ENCODE assay signal across 29 cellular contexts in the genomic region with DNA sequence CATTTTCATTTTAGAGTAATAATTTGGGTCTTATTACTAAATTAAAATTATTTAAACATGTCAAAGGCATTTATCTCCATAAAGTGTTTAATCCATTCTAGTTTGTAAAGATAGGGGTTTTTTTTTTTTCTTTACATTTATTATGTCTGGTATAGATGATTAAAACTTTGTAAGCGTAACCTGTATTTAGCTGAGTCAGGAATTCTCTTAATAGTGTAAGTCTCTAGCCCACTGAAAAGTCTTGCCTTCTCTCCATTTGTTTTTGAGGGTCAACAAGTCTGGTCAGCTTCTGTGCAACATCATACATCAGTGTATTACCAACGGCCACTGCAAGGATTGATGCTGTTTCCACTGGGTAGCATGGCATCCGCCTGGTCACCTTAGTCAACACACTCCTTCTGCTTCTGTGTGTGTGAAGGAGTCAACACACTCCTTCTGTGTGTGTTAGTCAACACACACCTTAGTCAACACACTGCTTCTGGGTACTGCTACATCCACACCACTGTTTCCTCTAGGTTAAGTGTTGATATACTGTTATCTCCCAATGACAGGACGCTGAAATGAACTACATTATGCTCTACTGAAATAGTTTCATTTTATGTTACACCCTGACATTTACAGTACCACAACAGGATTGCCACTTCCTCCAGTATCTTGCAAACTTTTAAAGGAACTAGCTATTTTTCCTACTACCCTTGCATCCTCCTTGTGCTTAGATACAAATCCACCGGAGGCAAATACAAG. TPM values are rescaled to one million over a fixed set of nuclear protein-coding genes. Genes with fewer than 3 reads are reported as not detected.
DNase-seq lines count a peak whose midpoint lies in the region; FAIRE-seq and TF ChIP-seq lines count a peak whose summit lies in the region.
"Had no signal": no experiment of that assay in that cellular context is flagged by ENCODE, and none has a peak within 500 bp of the region (broad histone marks: within the 10 kb centered on the region; RNA-seq: fewer than 3 reads in every experiment).

No MANE protein-coding gene starts in this region.

- H3K27me3 Mint-ChIP-seq in activated T-cell treated with anti-CD3 and anti-CD28 coated beads, Interleukin-2, amount 50 U/mL, for 24 hours = no peaks in the 10 kb centered on the region
- no peaks in the 10 kb centered on the region for H3K27me3 Mint-ChIP-seq in activated CD4-positive, alpha-beta memory T cell treated with anti-CD3 and anti-CD28 coated beads for 36 hours
- peaks cover 0 to 3% (median 0%) of the 10 kb centered on the region in 3 donors for H3K27me3 Mint-ChIP-seq in CD14-positive monocyte (ENCODE audit: low read depth in 3 of 3)
- H3K27me3 Mint-ChIP-seq: memory B cell had no signal

- no peak overlapping the region for H3K14ac ChIP-seq in mesenchymal stem cell (ENCODE audit: low read length in 2 of 2)

- no peak overlapping the region for H2BK15ac ChIP-seq in mesenchymal stem cell (ENCODE audit: low read depth, poor library complexity, severe bottlenecking)

- H3K18ac ChIP-seq in mesenchymal stem cell (ENCODE audit: low read depth in 1 of 2, low read length in 2 of 2) = no peak overlapping the region

- WGBS in mesenchymal stem cell = 100% methylated on average over 5 of the region's 5 CpGs

- no peak overlapping the region for H3K9ac ChIP-seq in mesenchymal stem cell (ENCODE audit: low read length)
- H3K9ac ChIP-seq: GM23248 had no signal

- no peak overlapping the region for H2BK12ac ChIP-seq in mesenchymal stem cell (ENCODE audit: low read length in 2 of 2)

- no peak for DNase-seq in activated T-cell treated with anti-CD3 and anti-CD28 coated beads, Interleukin-2, amount 50 U/mL, for 24 hours
- DNase-seq in activated T-cell treated with anti-CD3 and anti-CD28 coated beads, Interleukin-2, amount 50 U/mL, for 1 hour = no peak
- DNase-seq in HTR-8/SVneo (ENCODE audit: insufficient read length, low spot score) = no peak
- DNase-seq in activated CD4-positive, alpha-beta memory T cell treated with anti-CD3 and anti-CD28 coated beads for 36 hours = peak; percentile 43
- DNase-seq in mesenchymal stem cell = no peak
- no peak for DNase-seq in RKO (ENCODE audit: low spot score)
- DNase-seq in vagina (ENCODE audit: extremely low spot score in 2 of 2) = no peak
- no peak for DNase-seq in CD14-positive monocyte (ENCODE audit: low spot score)
- DNase-seq: activated effector memory CD4-positive, alpha-beta T cell treated with Interleukin-2 at 50 U/mL for 16 hours; amygdala; DMS79; foreskin melanocyte; GF-D8; NCI-H1092; NCI-H187; NCI-H69; occipital lobe had no signal

- peaks cover 30% of the 10 kb centered on the region for H3K36me3 Mint-ChIP-seq in activated T-cell treated with anti-CD3 and anti-CD28 coated beads, Interleukin-2, amount 50 U/mL, for 24 hours (ENCODE audit: low read depth)
- H3K36me3 Mint-ChIP-seq in activated CD4-positive, alpha-beta memory T cell treated with anti-CD3 and anti-CD28 coated beads for 36 hours = peaks cover 12% of the 10 kb centered on the region
- H3K36me3 Mint-ChIP-seq in CD14-positive monocyte = peaks cover 4 to 12% of the 10 kb centered on the region in 2 donors

- H2AFZ ChIP-seq in mesenchymal stem cell (ENCODE audit: low read depth, low read length) = no peak overlapping the region
- H2AFZ ChIP-seq: GM23248 had no signal

- no peak for TF ChIP-seq CTCF in vagina (IDR thresholded peaks at IDR 0.05)
- TF ChIP-seq CTCF in CD14-positive monocyte (IDR thresholded peaks at IDR 0.05) = no peak

- H3K4ac ChIP-seq in mesenchymal stem cell (ENCODE audit: low read depth in 1 of 2, low read length in 2 of 2) = no peak overlapping the region

- H2BK120ac ChIP-seq in mesenchymal stem cell (ENCODE audit: low read depth, low read length) = no peak overlapping the region

- no peaks in the 10 kb centered on the region for H3K4me1 ChIP-seq in mesenchymal stem cell (ENCODE audit: control insufficient read depth, insufficient read depth, low read depth, low read length)
- H3K4me1 ChIP-seq in vagina = no peaks in the 10 kb centered on the region
- H3K4me1 ChIP-seq: BE2C, esophagus muscularis mucosa, suprapubic skin had no signal

- H3K9me3 ChIP-seq in mesenchymal stem cell (ENCODE audit: control insufficient read depth, low read length) (no peaks in the 10 kb centered on the region), vagina (no peaks in the 10 kb centered on the region)
- H3K9me3 ChIP-seq: BE2C, esophagus muscularis mucosa, suprapubic skin had no signal

- H3K23ac ChIP-seq in mesenchymal stem cell (ENCODE audit: low read length in 2 of 2) = no peak overlapping the region

- H3K36me3 ChIP-seq in mesenchymal stem cell (ENCODE audit: control insufficient read depth in 1 of 2, insufficient read depth in 2 of 2, low read depth in 1 of 2, low read length in 2 of 2) (peaks cover 0 to 11% of the 10 kb centered on the region in 2 experiments), vagina (no peaks in the 10 kb centered on the region)
- H3K36me3 ChIP-seq: BE2C, esophagus muscularis mucosa, suprapubic skin, WERI-Rb-1 had no signal

- H3K27me3 ChIP-seq in mesenchymal stem cell (ENCODE audit: control insufficient read depth in 1 of 2, insufficient read depth in 1 of 2, low read length in 2 of 2) (no peaks in the 10 kb centered on the region), vagina (no peaks in the 10 kb centered on the region)
- H3K27me3 ChIP-seq: BE2C, esophagus muscularis mucosa, suprapubic skin had no signal

- TF ChIP-seq POLR2A in vagina (IDR thresholded peaks at IDR 0.05) = no peak

- peak overlapping the region; percentile 45 for H3K27ac Mint-ChIP-seq in activated T-cell treated with anti-CD3 and anti-CD28 coated beads, Interleukin-2, amount 50 U/mL, for 24 hours
- peak overlapping the region; percentile 71 for H3K27ac Mint-ChIP-seq in activated CD4-positive, alpha-beta memory T cell treated with anti-CD3 and anti-CD28 coated beads for 36 hours
- peak overlapping the region in 1 of 7 donors; percentile 60 for H3K27ac Mint-ChIP-seq in CD14-positive monocyte
- H3K27ac Mint-ChIP-seq: memory B cell had no signal

- peak; percentile 13 for FAIRE-seq in HTR-8/SVneo (lab: Jason Lieb, UNC)
- FAIRE-seq: bronchial epithelial cell, colon, urothelium cell line had no signal

- POLR2A ChIA-PET in activated CD4-positive, alpha-beta memory T cell treated with anti-CD3 and anti-CD28 coated beads for 36 hours (lab: Charles Lee) = interaction anchor here (0.5 to 1.2 kb wide), 3 partner anchors 11 to 486 kb away, joined by 3 read pairs; no protein-coding TSS in a partner anchor

- no peak overlapping the region for H4K91ac ChIP-seq in mesenchymal stem cell (ENCODE audit: low read length)

- no peak overlapping the region for H3K4me2 ChIP-seq in mesenchymal stem cell (ENCODE audit: low read length, poor library complexity, severe bottlenecking)

- H3K4me3 Mint-ChIP-seq in activated T-cell treated with anti-CD3 and anti-CD28 coated beads, Interleukin-2, amount 50 U/mL, for 24 hours = no peak overlapping the region
- no peak overlapping the region for H3K4me3 Mint-ChIP-seq in activated CD4-positive, alpha-beta memory T cell treated with anti-CD3 and anti-CD28 coated beads for 36 hours
- no peak overlapping the region for H3K4me3 Mint-ChIP-seq in CD14-positive monocyte
- H3K4me3 Mint-ChIP-seq: memory B cell had no signal

- no peak overlapping the region for H2AK5ac ChIP-seq in mesenchymal stem cell (ENCODE audit: low read length, severe bottlenecking)

- H3K27ac ChIP-seq in mesenchymal stem cell (ENCODE audit: low read length, poor library complexity, severe bottlenecking) = no peak overlapping the region
- no peak overlapping the region for H3K27ac ChIP-seq in vagina
- H3K27ac ChIP-seq: esophagus muscularis mucosa, GM23248, suprapubic skin, WERI-Rb-1 had no signal

- H3K79me1 ChIP-seq in mesenchymal stem cell (replicated peaks; ENCODE audit: low read length, poor library complexity, severe bottlenecking) = peaks cover 20% of the 10 kb centered on the region

- no peak overlapping the region for H3K4me3 ChIP-seq in mesenchymal stem cell (ENCODE audit: insufficient read depth in 1 of 2, low read depth in 1 of 2, low read length in 2 of 2)
- no peak overlapping the region for H3K4me3 ChIP-seq in vagina
- H3K4me3 ChIP-seq: esophagus muscularis mucosa, GM23248, suprapubic skin had no signal

- CTCF ChIA-PET in activated CD4-positive, alpha-beta memory T cell treated with anti-CD3 and anti-CD28 coated beads for 36 hours (lab: Charles Lee) = interaction anchor here (1.5 to 2.8 kb wide), 2 partner anchors 23 to 87 kb away, joined by 3 to 19 read pairs; no protein-coding TSS in a partner anchor

- intact Hi-C loops in activated CD4-positive, alpha-beta memory T cell treated with anti-CD3 and anti-CD28 coated beads for 36 hours (cut with micrococcal nuclease) = no loop called here
- intact Hi-C loops in vagina (cut with DNase I) (no loop called here), CD14-positive monocyte (cut with micrococcal nuclease) (no loop called here)

- H2BK5ac ChIP-seq in mesenchymal stem cell (ENCODE audit: low read depth, low read length, poor library complexity, severe bottlenecking) = no peak overlapping the region

- peaks cover 52% of the 10 kb centered on the region for H3K4me1 Mint-ChIP-seq in activated T-cell treated with anti-CD3 and anti-CD28 coated beads, Interleukin-2, amount 50 U/mL, for 24 hours (ENCODE audit: low read depth)
- peaks cover 49% of the 10 kb centered on the region for H3K4me1 Mint-ChIP-seq in activated CD4-positive, alpha-beta memory T cell treated with anti-CD3 and anti-CD28 coated beads for 36 hours (ENCODE audit: low read depth)
- peaks cover 21% of the 10 kb centered on the region for H3K4me1 Mint-ChIP-seq in CD14-positive monocyte

- peak overlapping the region; percentile 27 for H4K8ac ChIP-seq in mesenchymal stem cell (ENCODE audit: low read length)

- H3K9me3 Mint-ChIP-seq in activated T-cell treated with anti-CD3 and anti-CD28 coated beads, Interleukin-2, amount 50 U/mL, for 24 hours = no peaks in the 10 kb centered on the region
- peaks cover 5% of the 10 kb centered on the region for H3K9me3 Mint-ChIP-seq in activated CD4-positive, alpha-beta memory T cell treated with anti-CD3 and anti-CD28 coated beads for 36 hours
- peaks cover 0 to 2% (median 0%) of the 10 kb centered on the region in 7 donors for H3K9me3 Mint-ChIP-seq in CD14-positive monocyte

RNA-seq across cellular contexts. Expression of gene VWA3A, which starts 37.3 kb away (rescaled TPM):
- total RNA-seq in activated CD4-positive, alpha-beta memory T cell treated with anti-CD3 and anti-CD28 coated beads for 36 hours = under 1 TPM in 1 of 2 experiments, not detected in 1; 0.05 TPM
- 0.01 TPM for polyA plus RNA-seq in mesenchymal stem cell (2013, experiment 1 of 2)
- 0.11 TPM for polyA plus RNA-seq in mesenchymal stem cell (2013, experiment 2 of 2)
- not detected for total RNA-seq in vagina
- not detected for polyA plus RNA-seq in CD14-positive monocyte
- total RNA-seq: GM23248, LHCN-M2, pulmonary artery endothelial cell, RPMI7951 had no signal
- polyA plus RNA-seq: GM23248 had no signal

RNA-seq across cellular contexts. Expression of gene MOSMO, which starts 47.1 kb away (rescaled TPM):
- total RNA-seq in activated CD4-positive, alpha-beta memory T cell treated with anti-CD3 and anti-CD28 coated beads for 36 hours = 1 to 10 TPM; 8.1 to 9.6 TPM
- 14.1 TPM for polyA plus RNA-seq in mesenchymal stem cell (2013, experiment 1 of 2)
- 14.8 TPM for polyA plus RNA-seq in mesenchymal stem cell (2013, experiment 2 of 2)
- 33.9 TPM for total RNA-seq in vagina
- 1 to 10 TPM in 1 of 2 donors, under 1 TPM in 1; 0.95 to 2.5 TPM for polyA plus RNA-seq in CD14-positive monocyte

RNA-seq across cellular contexts. Expression of gene PDZD9, which starts 54.1 kb away (rescaled TPM):
- not detected for total RNA-seq in activated CD4-positive, alpha-beta memory T cell treated with anti-CD3 and anti-CD28 coated beads for 36 hours
- polyA plus RNA-seq in mesenchymal stem cell (2013, experiment 1 of 2) = not detected
- not detected for polyA plus RNA-seq in mesenchymal stem cell (2013, experiment 2 of 2)
- total RNA-seq in vagina = not detected
- polyA plus RNA-seq in CD14-positive monocyte = under 1 TPM in 1 of 2 donors, not detected in 1; 0.31 TPM
- total RNA-seq: bronchial epithelial cell, esophagus muscularis mucosa, GM23248, LHCN-M2, occipital lobe, pulmonary artery endothelial cell, RPMI7951, suprapubic skin had no signal
- polyA plus RNA-seq: GM23248 had no signal
